Comparison of ENCODE assay signal across 10 cellular contexts in the genomic region with DNA sequence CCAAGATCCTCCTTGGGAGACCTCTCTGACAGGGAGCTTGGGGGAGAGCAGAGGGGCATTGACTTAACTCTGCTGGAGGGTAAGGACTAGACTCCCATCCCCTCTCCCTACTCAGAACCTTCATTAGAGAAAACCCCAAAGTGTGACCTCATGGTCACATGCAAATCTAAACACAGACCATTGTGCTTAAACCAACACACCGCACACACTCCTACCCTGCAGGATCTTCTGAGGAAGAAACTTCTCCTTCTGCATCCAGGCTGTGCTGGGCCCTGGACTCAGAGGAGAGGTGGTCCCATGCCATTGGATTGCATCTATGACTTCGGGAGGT. TPM values are rescaled to one million over a fixed set of nuclear protein-coding genes. Genes with fewer than 3 reads are reported as not detected.
DNase-seq lines count a peak whose midpoint lies in the region; ATAC-seq and TF ChIP-seq lines count a peak whose summit lies in the region.
"Had no signal": no experiment of that assay in that cellular context is flagged by ENCODE, and none has a peak within 500 bp of the region (broad histone marks: within the 10 kb centered on the region; RNA-seq: fewer than 3 reads in every experiment).

No MANE protein-coding gene starts in this region.

- H3K9me3 ChIP-seq in lower lobe of right lung (no peaks in the 10 kb centered on the region), tibial artery (no peaks in the 10 kb centered on the region)

- peak overlapping the region; percentile 76 for H3K4me3 ChIP-seq in lower lobe of right lung
- H3K4me3 ChIP-seq in tibial artery, result peak overlapping the region in 1 of 2 donors; percentile 81

- no peaks in the 10 kb centered on the region for H3K36me3 Mint-ChIP-seq in activated naive CD4-positive, alpha-beta T cell treated with anti-CD3 and anti-CD28 coated beads for 36 hours (ENCODE audit: low read depth)
- peaks cover under 1 to 6% of the 10 kb centered on the region in 2 donors for H3K36me3 Mint-ChIP-seq in activated naive CD4-positive, alpha-beta T cell treated with anti-CD3 and anti-CD28 coated beads, Interleukin-2, amount 50 U/mL, for 72 hours

- no peak for ATAC-seq in activated naive CD4-positive, alpha-beta T cell treated with anti-CD3 and anti-CD28 coated beads, Interleukin-2, amount 50 U/mL, for 72 hours
- ATAC-seq in lower lobe of right lung, result no peak
- no peak for ATAC-seq in GM21423 (IDR thresholded peaks at IDR 0.05; ENCODE audit: unreplicated experiment)
- no peak for ATAC-seq in HG03135 (IDR thresholded peaks at IDR 0.05; ENCODE audit: unreplicated experiment)

- TF ChIP-seq CTCF in lower lobe of right lung (IDR thresholded peaks at IDR 0.05), result no peak
- TF ChIP-seq CTCF in tibial artery (IDR thresholded peaks at IDR 0.05), result no peak

- CTCF ChIA-PET in activated naive CD4-positive, alpha-beta T cell treated with anti-CD3 and anti-CD28 coated beads for 36 hours (lab: Charles Lee), result interaction anchor here (0.9 to 3.3 kb wide), 5 partner anchors 10 to 186 kb away, joined by 3 to 27 read pairs (median 3); no protein-coding TSS in a partner anchor

- peak overlapping the region; percentile 67 for H3K27ac Mint-ChIP-seq in activated naive CD4-positive, alpha-beta T cell treated with anti-CD3 and anti-CD28 coated beads for 36 hours
- H3K27ac Mint-ChIP-seq in activated naive CD4-positive, alpha-beta T cell treated with anti-CD3 and anti-CD28 coated beads, Interleukin-2, amount 50 U/mL, for 72 hours, result peak overlapping the region; percentile 51 to 84

- H3K9me3 Mint-ChIP-seq in activated naive CD4-positive, alpha-beta T cell treated with anti-CD3 and anti-CD28 coated beads for 36 hours, result no peaks in the 10 kb centered on the region
- no peaks in the 10 kb centered on the region for H3K9me3 Mint-ChIP-seq in activated naive CD4-positive, alpha-beta T cell treated with anti-CD3 and anti-CD28 coated beads, Interleukin-2, amount 50 U/mL, for 72 hours

- H3K27me3 ChIP-seq in lower lobe of right lung (ENCODE audit: low read depth), result no peaks in the 10 kb centered on the region
- no peaks in the 10 kb centered on the region for H3K27me3 ChIP-seq in tibial artery

- intact Hi-C loops in activated naive CD4-positive, alpha-beta T cell treated with anti-CD3 and anti-CD28 coated beads for 36 hours (cut with micrococcal nuclease), result loop anchor here (1.0 kb wide), 1 partner anchor 9 kb away; the partner anchor contains the start of gene RNU5A-1
- intact Hi-C loops in lower lobe of right lung (cut with DNase I) (no loop called here), tibial artery (cut with DNase I; ENCODE audit: low total_unique reads) (no loop called here)

- H3K4me1 ChIP-seq in lower lobe of right lung, result peaks cover 15% of the 10 kb centered on the region
- H3K4me1 ChIP-seq in tibial artery, result peaks cover 0 to 21% (median 14%) of the 10 kb centered on the region in 4 donors

- no peaks in the 10 kb centered on the region for H3K36me3 ChIP-seq in lower lobe of right lung
- H3K36me3 ChIP-seq in tibial artery, result peaks cover 0 to 8% (median 0%) of the 10 kb centered on the region in 3 donors

- no peaks in the 10 kb centered on the region for H3K27me3 Mint-ChIP-seq in activated naive CD4-positive, alpha-beta T cell treated with anti-CD3 and anti-CD28 coated beads for 36 hours (ENCODE audit: low read depth)

- H3K27ac ChIP-seq in lower lobe of right lung, result peak overlapping the region; percentile 90
- peak overlapping the region; percentile 86 to 87 for H3K27ac ChIP-seq in tibial artery

- H3K4me1 Mint-ChIP-seq in activated naive CD4-positive, alpha-beta T cell treated with anti-CD3 and anti-CD28 coated beads for 36 hours (ENCODE audit: low read depth), result peaks cover 29% of the 10 kb centered on the region

- DNase-seq in activated naive CD4-positive, alpha-beta T cell treated with anti-CD3 and anti-CD28 coated beads for 36 hours, result no peak
- DNase-seq in activated naive CD4-positive, alpha-beta T cell treated with anti-CD3 and anti-CD28 coated beads, Interleukin-2, amount 50 U/mL, for 16 hours, result no peak
- no peak for DNase-seq in activated naive CD4-positive, alpha-beta T cell treated with anti-CD3 and anti-CD28 coated beads, Interleukin-2, amount 50 U/mL, for 72 hours (ENCODE audit: low spot score in 2 of 2)
- DNase-seq in lower lobe of right lung (no peak), tibial artery (no peak), 8988T (no peak)

- peak overlapping the region; percentile 83 for H3K4me3 Mint-ChIP-seq in activated naive CD4-positive, alpha-beta T cell treated with anti-CD3 and anti-CD28 coated beads for 36 hours

RNA-seq across cellular contexts. Expression of gene PARP16, which starts 0.8 kb away (rescaled TPM):
- total RNA-seq in activated naive CD4-positive, alpha-beta T cell treated with anti-CD3 and anti-CD28 coated beads for 36 hours, result 10 to 100 TPM; 16.2 to 16.8 TPM
- total RNA-seq in activated naive CD4-positive, alpha-beta T cell treated with anti-CD3 and anti-CD28 coated beads, Interleukin-2, amount 50 U/mL, for 72 hours, result 10 to 100 TPM; 12.1 to 24.7 TPM
- total RNA-seq in lower lobe of right lung, result 8.8 TPM

RNA-seq across cellular contexts. Expression of gene RNU5A-1, which starts 8.4 kb away (rescaled TPM):
- total RNA-seq in activated naive CD4-positive, alpha-beta T cell treated with anti-CD3 and anti-CD28 coated beads for 36 hours, result not detected
- total RNA-seq in activated naive CD4-positive, alpha-beta T cell treated with anti-CD3 and anti-CD28 coated beads, Interleukin-2, amount 50 U/mL, for 72 hours, result not detected
- not detected for total RNA-seq in lower lobe of right lung
- total RNA-seq: esophagus mucosa; T-helper 1 cell treated with Interleukin-12 subunit alpha and Interleukin-12 subunit beta and Interleukin-4 antibody, amounts not matched to agents 30 ng/mL and 1 ng/mL, for 36 hours had no signal

RNA-seq across cellular contexts. Expression of gene RNU5B-1, which starts 17.0 kb away (rescaled TPM):
- not detected for total RNA-seq in activated naive CD4-positive, alpha-beta T cell treated with anti-CD3 and anti-CD28 coated beads for 36 hours
- not detected for total RNA-seq in activated naive CD4-positive, alpha-beta T cell treated with anti-CD3 and anti-CD28 coated beads, Interleukin-2, amount 50 U/mL, for 72 hours
- total RNA-seq in lower lobe of right lung, result 47.6 TPM
- total RNA-seq: T-helper 1 cell treated with Interleukin-12 subunit alpha and Interleukin-12 subunit beta and Interleukin-4 antibody, amounts not matched to agents 30 ng/mL and 1 ng/mL, for 36 hours had no signal
